Comparison of ENCODE assay signal across 21 cellular contexts in the genomic region with DNA sequence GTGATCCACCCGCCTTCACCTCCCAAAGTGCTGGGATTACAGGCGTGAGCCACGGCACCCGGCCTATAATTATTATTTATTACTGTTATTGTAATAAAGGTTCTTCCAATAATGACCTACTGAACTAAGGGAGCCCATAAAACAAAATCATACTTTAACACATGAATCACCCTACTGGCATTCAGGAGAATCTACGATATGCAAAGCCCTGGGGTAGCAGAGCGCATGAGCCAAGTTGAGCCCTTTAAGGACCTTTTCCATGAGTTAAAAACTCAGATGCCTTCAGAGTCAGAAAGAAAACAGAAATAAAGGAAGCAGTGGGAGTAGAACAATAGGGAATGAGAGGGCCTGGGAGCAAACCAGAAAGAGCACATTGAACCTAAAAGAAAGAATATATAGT. TPM values are rescaled to one million over a fixed set of nuclear protein-coding genes. Genes with fewer than 3 reads are reported as not detected.
DNase-seq lines count a peak whose midpoint lies in the region; ATAC-seq, FAIRE-seq and TF ChIP-seq lines count a peak whose summit lies in the region.
"Had no signal": no experiment of that assay in that cellular context is flagged by ENCODE, and none has a peak within 500 bp of the region (broad histone marks: within the 10 kb centered on the region; RNA-seq: fewer than 3 reads in every experiment).

No MANE protein-coding gene starts in this region.

- DNase-seq in EL = peak; percentile 55
- peak; percentile 51 for DNase-seq in HTR-8/SVneo (ENCODE audit: insufficient read length, low spot score)
- DNase-seq in RWPE2 (ENCODE audit: low spot score) = no peak
- DNase-seq in neural progenitor cell (ENCODE audit: low spot score) = no peak
- DNase-seq in cortex of kidney (lab: John Stamatoyannopoulos, UW) = no peak
- no peak for DNase-seq in SKM-1 (lab: John Stamatoyannopoulos, UW; ENCODE audit: unreplicated experiment)
- DNase-seq: 8988T; CD4-positive, alpha-beta memory T cell; DMS153; DMS79; GOT3; H9 had no signal

- no peak overlapping the region for H3K9ac ChIP-seq in neural progenitor cell
- H3K9ac ChIP-seq: BLaER1 had no signal

- no peaks in the 10 kb centered on the region for H3K79me2 ChIP-seq in neural progenitor cell (ENCODE audit: low read depth)

- 0 out of 3 replicates have a peak, but pooled peaks have one; percentile 21 for ATAC-seq in RWPE2 (ENCODE audit: low read depth)
- no peak for ATAC-seq in SK-N-SH treated with all-trans-retinoic acid at 6 μM for 48 hours
- no peak for ATAC-seq in HG03460 (IDR thresholded peaks at IDR 0.05; ENCODE audit: unreplicated experiment)

- H3K27ac Mint-ChIP-seq in neural progenitor cell = peak overlapping the region; percentile 67
- H3K27ac Mint-ChIP-seq: CD14-positive monocyte; CD4-positive, alpha-beta memory T cell; H9 had no signal

- H3K4me1 ChIP-seq in RWPE2 (ENCODE audit: insufficient read depth, poor library complexity, severe bottlenecking) = no peaks in the 10 kb centered on the region
- H3K4me1 ChIP-seq in neural progenitor cell = no peaks in the 10 kb centered on the region
- H3K4me1 ChIP-seq: BLaER1 had no signal

- TF ChIP-seq CTCF in RWPE2 (IDR thresholded peaks at IDR 0.05; ENCODE audit: poor library complexity, severe bottlenecking) = no peak
- TF ChIP-seq CTCF in neural progenitor cell (IDR thresholded peaks at IDR 0.05) = no peak

- no peaks in the 10 kb centered on the region for H3K36me3 Mint-ChIP-seq in neural progenitor cell
- H3K36me3 Mint-ChIP-seq: CD14-positive monocyte; CD4-positive, alpha-beta memory T cell had no signal

- no peaks in the 10 kb centered on the region for H3K4me1 Mint-ChIP-seq in neural progenitor cell
- H3K4me1 Mint-ChIP-seq: CD14-positive monocyte; CD4-positive, alpha-beta memory T cell; H9 had no signal

- H3K27ac ChIP-seq in RWPE2 (ENCODE audit: poor library complexity, severe bottlenecking) = no peak overlapping the region
- H3K27ac ChIP-seq in neural progenitor cell = no peak overlapping the region
- H3K27ac ChIP-seq: BLaER1 had no signal

- H3K36me3 ChIP-seq in RWPE2 (ENCODE audit: low read depth) (no peaks in the 10 kb centered on the region), neural progenitor cell (no peaks in the 10 kb centered on the region)
- H3K36me3 ChIP-seq: BLaER1 had no signal

- peaks cover 3% of the 10 kb centered on the region for H3K27me3 ChIP-seq in RWPE2 (ENCODE audit: insufficient read depth, poor library complexity, severe bottlenecking)
- peaks cover 19% of the 10 kb centered on the region for H3K27me3 ChIP-seq in neural progenitor cell
- H3K27me3 ChIP-seq: BLaER1 had no signal

- H3K4me3 ChIP-seq in RWPE2 (ENCODE audit: severe bottlenecking) (no peak overlapping the region), neural progenitor cell (no peak overlapping the region)
- H3K4me3 ChIP-seq: BLaER1 had no signal

- H3K4me3 Mint-ChIP-seq in neural progenitor cell = no peak overlapping the region
- H3K4me3 Mint-ChIP-seq: CD4-positive, alpha-beta memory T cell; H9 had no signal

- no peaks in the 10 kb centered on the region for H3K9me3 ChIP-seq in RWPE2 (ENCODE audit: severe bottlenecking)
- no peaks in the 10 kb centered on the region for H3K9me3 ChIP-seq in neural progenitor cell (ENCODE audit: low read depth)

- H3F3A ChIP-seq in neural progenitor cell (ENCODE audit: low read depth) = no peaks in the 10 kb centered on the region

- H2AFZ ChIP-seq in neural progenitor cell (replicated peaks) = no peak overlapping the region

- no peaks in the 10 kb centered on the region for H4K20me1 ChIP-seq in neural progenitor cell (ENCODE audit: low read depth)
- H4K20me1 ChIP-seq: BLaER1 had no signal

- no peaks in the 10 kb centered on the region for H3K9me3 Mint-ChIP-seq in neural progenitor cell
- H3K9me3 Mint-ChIP-seq: H9 had no signal

- peaks cover 2% of the 10 kb centered on the region for H3K27me3 Mint-ChIP-seq in neural progenitor cell (ENCODE audit: insufficient read depth, low read depth)

- H3K4me2 ChIP-seq in neural progenitor cell = no peak overlapping the region
- H3K4me2 ChIP-seq: BLaER1 had no signal

- FAIRE-seq in HTR-8/SVneo (lab: Jason Lieb, UNC) = no peak
- FAIRE-seq: G401.6, GM12891, GM18507 had no signal

TF ChIP-seq in SK-N-SH treated with all-trans-retinoic acid at 6 μM for 48 hours, 23 proteins besides CTCF, POLR2A, EP300 and RAD21:
- no peak for TF ChIP-seq ZNF8 (CRISPR knock-in tag; IDR thresholded peaks at IDR 0.05)
- TF ChIP-seq ZFP3 (CRISPR knock-in tag; IDR thresholded peaks at IDR 0.05) = no peak
- TF ChIP-seq ARNTL (CRISPR knock-in tag; IDR thresholded peaks at IDR 0.05; ENCODE audit: borderline replicate concordance, low read depth) = no peak

RNA-seq across cellular contexts. Expression of a gene that starts 41.5 kb away (rescaled TPM):
- 323 and 591 TPM in 2 replicates for total RNA-seq in neural progenitor cell (ENCODE audit: low replicate concordance)

RNA-seq across cellular contexts. Expression of a gene that starts 48.4 kb away (rescaled TPM):
- total RNA-seq in neural progenitor cell (ENCODE audit: low replicate concordance) = not detected in 2 replicates
- total RNA-seq: A673; CD4-positive, alpha-beta memory T cell; Daoy; H9 had no signal

Comparison
In these comparisons a context has a peak if more than half of its experiments do, and no peak if none do; other contexts are left out.
1. DNase-seq: peak in EL (single experiment) and HTR-8/SVneo (single experiment); none in RWPE2 (single experiment), neural progenitor cell (single experiment), cortex of kidney (single experiment) and SKM-1 (single experiment).